8 cellular contexts compared by ENCODE assay signal in the genomic region with DNA sequence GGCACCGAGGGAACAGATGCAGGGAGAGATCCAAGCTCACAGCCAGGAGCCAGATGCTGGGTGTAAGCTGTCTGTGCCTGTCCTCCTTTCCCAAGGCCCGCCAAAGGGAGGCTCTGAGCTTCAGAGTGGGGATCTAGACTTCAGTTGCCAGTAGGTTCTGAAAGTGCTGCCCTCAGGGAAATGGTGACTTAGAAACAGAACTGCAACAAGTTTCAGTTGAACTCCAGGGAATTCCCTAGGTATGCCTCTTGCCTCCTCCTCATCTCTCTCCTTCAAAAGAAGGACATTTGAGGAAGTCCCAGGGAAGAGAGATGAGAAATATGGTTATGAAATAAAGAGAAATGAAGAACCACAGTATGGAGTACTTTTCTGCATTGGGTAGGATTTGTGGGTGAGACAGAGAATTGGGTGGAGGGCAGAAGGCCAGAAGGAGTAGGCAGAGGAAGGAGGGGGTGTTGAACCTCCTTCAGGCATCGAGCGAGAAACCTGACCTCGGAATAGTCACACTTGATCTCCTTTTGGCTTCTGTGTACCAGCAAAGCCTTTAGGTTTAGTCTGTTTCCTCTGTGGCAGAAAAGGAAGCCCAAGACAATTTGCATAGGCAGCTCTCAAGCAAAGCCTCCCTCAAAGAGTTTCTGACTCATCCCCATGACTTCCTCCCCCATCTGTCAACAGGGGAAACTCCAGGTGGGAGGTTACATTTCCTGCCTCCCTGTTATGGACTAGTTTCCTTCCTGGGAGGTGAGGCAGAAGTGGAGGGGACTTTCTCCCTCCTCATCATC.
DNase-seq lines count a peak whose midpoint lies in the region; ATAC-seq and TF ChIP-seq lines count a peak whose summit lies in the region.

No MANE protein-coding gene starts in this region.

- no peaks in the 10 kb centered on the region for H3K79me2 ChIP-seq in OCI-LY1 (ENCODE audit: insufficient read depth, low read length)

- H3K4me2 ChIP-seq in OCI-LY1 (ENCODE audit: low read length): peak overlapping the region; percentile 40

- no peaks in the 10 kb centered on the region for H3K27me3 ChIP-seq in OCI-LY1 (ENCODE audit: insufficient read depth, low read length)

- H3K36me3 ChIP-seq in OCI-LY1 (ENCODE audit: insufficient read depth, low read length): no peaks in the 10 kb centered on the region

- no peak overlapping the region for H2AFZ ChIP-seq in OCI-LY1 (ENCODE audit: low read length)

- H3F3A ChIP-seq in OCI-LY1 (ENCODE audit: insufficient read depth, low read length): no peaks in the 10 kb centered on the region

- TF ChIP-seq CTCF in AG09319 (IDR thresholded peaks at IDR 0.05; ENCODE audit: low read depth, low read length) (no peak), OCI-LY1 (IDR thresholded peaks at IDR 0.05; ENCODE audit: low read length) (no peak)

- H3K4me3 ChIP-seq in OCI-LY1 (ENCODE audit: low read depth, low read length, poor library complexity, severe bottlenecking): peak overlapping the region; percentile 5

- H3K9me2 ChIP-seq in OCI-LY1 (ENCODE audit: low read depth, low read length): no peaks in the 10 kb centered on the region

- intact Hi-C loops in head of caudate nucleus (cut with DNase I): no loop called here

- ATAC-seq in GM18870 (IDR thresholded peaks at IDR 0.05; ENCODE audit: unreplicated experiment) (peak; percentile 96), HG03066 (IDR thresholded peaks at IDR 0.05; ENCODE audit: low read depth, unreplicated experiment) (peak; percentile 98)

- H3K9me3 ChIP-seq in OCI-LY1 (ENCODE audit: low read length): no peaks in the 10 kb centered on the region

- H3K4me1 ChIP-seq in OCI-LY1 (ENCODE audit: insufficient read depth, low read length, severe bottlenecking): peaks cover 25% of the 10 kb centered on the region

- H3K27ac ChIP-seq in OCI-LY1 (ENCODE audit: low read depth, low read length, poor library complexity, severe bottlenecking): peak overlapping the region; percentile 72

- no peaks in the 10 kb centered on the region for H4K20me1 ChIP-seq in OCI-LY1 (ENCODE audit: insufficient read depth, low read length)

- H3K9ac ChIP-seq in OCI-LY1 (ENCODE audit: low read length): peak overlapping the region; percentile 6; the same call in 1 of the 2 replicates

- DNase-seq in AG09319 (ENCODE audit: extremely low read depth, low read depth) (peak; percentile 23), head of caudate nucleus (peak in 34 of 42 donors; percentile 13 to 86 (median 48)), NCI-H2107 (lab: John Stamatoyannopoulos, UW) (no peak)
- DNase-seq in activated T-cell treated with anti-CD3 and anti-CD28 coated beads, Interleukin-2, amount 50 U/mL, for 48 hours: peak; percentile 67 to 68
- peak in 3 of 4 experiments; percentile 42 to 49 (median 47) for DNase-seq in stimulated activated CD4-positive, alpha-beta T cell treated with anti-CD3 and anti-CD28 coated beads, Interleukin-1b, Interleukin-23, amount 100 ng/mL, for 24 hours (ENCODE audit: low read depth in 4 of 4, low spot score in 1 of 4)
